In the genomic region with DNA sequence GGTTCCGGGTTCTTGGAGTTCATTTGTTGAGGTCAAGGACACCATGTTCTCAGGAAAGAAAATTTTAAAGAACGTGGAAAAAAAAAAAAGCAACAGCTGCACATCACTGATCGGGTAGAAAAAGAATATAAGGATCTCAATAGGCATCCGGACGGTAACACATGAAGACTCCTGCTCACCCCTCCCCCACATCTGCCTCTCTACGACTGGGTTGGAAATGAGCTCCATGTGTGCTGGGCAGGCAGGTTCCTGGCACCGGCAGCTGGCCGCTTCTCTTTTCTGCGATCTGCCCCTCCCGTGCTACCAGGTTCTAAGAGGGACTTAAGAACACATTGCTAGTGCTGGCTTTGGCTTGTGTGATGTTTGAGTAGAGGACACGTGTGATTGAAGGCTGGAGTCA, we compare ENCODE assay signal across 22 cellular contexts.
"Had no signal": no experiment of that assay in that cellular context is flagged by ENCODE, and none has a peak within 500 bp of the region (broad histone marks: within the 10 kb centered on the region; RNA-seq: fewer than 3 reads in every experiment).

No MANE protein-coding gene starts in this region.

- H3K27ac Mint-ChIP-seq: activated naive CD8-positive, alpha-beta T cell treated with anti-CD3 and anti-CD28 coated beads for 36 hours; activated T-cell treated with anti-CD3 and anti-CD28 coated beads, Interleukin-2, amount 50 U/mL, for 24 hours; activated T-helper 2 cell treated with anti-CD3 and anti-CD28 coated beads, Interferon-gamma antibody, Interleukin-2, Interleukin-4, amounts not matched to agents 10 μg/mL and 5 μg/mL and 100 μg/mL, durations not matched to agents 14 hours and 24 hours and 36 hours; naive thymus-derived CD8-positive, alpha-beta T cell; stimulated activated naive CD8-positive, alpha-beta T cell treated with anti-CD3 and anti-CD28 coated beads, Interleukin-15, Interleukin-2, amounts not matched to agents 100 ng/mL and 50 ng/mL, for 24 hours; T-helper 2 cell treated with Interferon-gamma antibody and Interleukin-4, amounts not matched to agents 5 μg/mL and 100 μg/mL, for 36 hours had no signal

- H3K4me3 ChIP-seq: hepatocyte, left ventricle myocardium inferior, pancreas, psoas muscle, right atrium auricular region, transverse colon had no signal

- H3K4me1 Mint-ChIP-seq: activated naive CD8-positive, alpha-beta T cell treated with anti-CD3 and anti-CD28 coated beads for 36 hours had no signal

- H3K79me2 ChIP-seq: hepatocyte had no signal

- H3K9me3 ChIP-seq: pancreas, psoas muscle, right atrium auricular region, transverse colon had no signal

- H3K36me3 Mint-ChIP-seq: activated naive CD8-positive, alpha-beta T cell treated with anti-CD3 and anti-CD28 coated beads for 36 hours; naive thymus-derived CD8-positive, alpha-beta T cell had no signal

- ATAC-seq: esophagus mucosa; naive thymus-derived CD8-positive, alpha-beta T cell; pancreas; psoas muscle had no signal

- H3K36me3 ChIP-seq: left ventricle myocardium inferior, pancreas, right atrium auricular region, transverse colon had no signal

- H2AFZ ChIP-seq: hepatocyte had no signal

- H3K4me1 ChIP-seq: left ventricle myocardium inferior, pancreas, right atrium auricular region had no signal

- H3K9me3 Mint-ChIP-seq: activated naive CD8-positive, alpha-beta T cell treated with anti-CD3 and anti-CD28 coated beads for 36 hours; activated T-cell treated with anti-CD3 and anti-CD28 coated beads, Interleukin-2, amount 50 U/mL, for 24 hours; activated T-helper 2 cell treated with anti-CD3 and anti-CD28 coated beads, Interferon-gamma antibody, Interleukin-2, Interleukin-4, amounts not matched to agents 10 μg/mL and 5 μg/mL and 100 μg/mL, durations not matched to agents 14 hours and 24 hours and 36 hours; stimulated activated naive CD8-positive, alpha-beta T cell treated with anti-CD3 and anti-CD28 coated beads, Interleukin-15, Interleukin-2, amounts not matched to agents 100 ng/mL and 50 ng/mL, for 24 hours; T-helper 2 cell treated with Interferon-gamma antibody and Interleukin-4, amounts not matched to agents 5 μg/mL and 100 μg/mL, for 36 hours had no signal

- H3K4me3 Mint-ChIP-seq: activated naive CD8-positive, alpha-beta T cell treated with anti-CD3 and anti-CD28 coated beads for 36 hours; activated T-cell treated with anti-CD3 and anti-CD28 coated beads, Interleukin-2, amount 50 U/mL, for 24 hours; naive thymus-derived CD8-positive, alpha-beta T cell; stimulated activated naive CD8-positive, alpha-beta T cell treated with anti-CD3 and anti-CD28 coated beads, Interleukin-15, Interleukin-2, amounts not matched to agents 100 ng/mL and 50 ng/mL, for 24 hours; T-helper 2 cell treated with Interferon-gamma antibody and Interleukin-4, amounts not matched to agents 5 μg/mL and 100 μg/mL, for 36 hours had no signal

- H3K27me3 ChIP-seq: pancreas, right atrium auricular region had no signal

- H3K4me2 ChIP-seq: hepatocyte had no signal

- H3K27me3 Mint-ChIP-seq: activated naive CD8-positive, alpha-beta T cell treated with anti-CD3 and anti-CD28 coated beads for 36 hours; activated T-cell treated with anti-CD3 and anti-CD28 coated beads, Interleukin-2, amount 50 U/mL, for 24 hours; stimulated activated naive CD8-positive, alpha-beta T cell treated with anti-CD3 and anti-CD28 coated beads, Interleukin-15, Interleukin-2, amounts not matched to agents 100 ng/mL and 50 ng/mL, for 24 hours had no signal

- H3K27ac ChIP-seq: hepatocyte, left ventricle myocardium inferior, pancreas, psoas muscle, right atrium auricular region, transverse colon, VCaP had no signal

- DNase-seq: activated CD4-positive, alpha-beta T cell treated with anti-CD3 and anti-CD28 coated beads for 1 hour; activated naive CD4-positive, alpha-beta T cell treated with Interleukin-2 at 50 U/mL for 16 hours; activated naive CD8-positive, alpha-beta T cell treated with anti-CD3 and anti-CD28 coated beads for 36 hours; activated T-cell treated with anti-CD3 and anti-CD28 coated beads, Interleukin-2, amount 50 U/mL, for 24 hours; central memory CD4-positive, alpha-beta T cell; effector memory CD4-positive, alpha-beta T cell; foreskin melanocyte; kidney glomerular epithelial cell; left ventricle myocardium inferior; naive thymus-derived CD8-positive, alpha-beta T cell; pancreas; psoas muscle; stimulated activated CD4-positive, alpha-beta T cell treated with anti-CD3 and anti-CD28 coated beads, Interleukin-12 subunit alpha, Interleukin-12 subunit beta, amount 100 ng/mL, for 4 hours; stimulated activated CD4-positive, alpha-beta T cell treated with anti-CD3 and anti-CD28 coated beads, Interleukin-4, amount 100 ng/mL, for 4 hours; transverse colon had no signal
